ENCODE assay signal across 8 cellular contexts in genomic region chr6:3258720-3259490, GRCh38. TPM values are rescaled to one million over a fixed set of nuclear protein-coding genes. Genes with fewer than 3 reads are reported as not detected.
A peak's percentile ranks its signal among the peaks of the same experiment; 100 is the strongest.
DNase-seq lines count a peak whose midpoint lies in the region; ATAC-seq and TF ChIP-seq lines count a peak whose summit lies in the region.

Gene PSMG4, plus strand, starts transcription at chr6:3258947. Its CDS starts 76 bp downstream, at chr6:3259023.

- in situ Hi-C loops in GM18951 (cut with MboI; ENCODE audit: low sequenced_read_pairs, unreplicated experiment), result loop anchor here (10.0 kb wide), 1 partner anchor 134 kb away; no protein-coding TSS in a partner anchor

- DNase-seq in AG08395 (ENCODE audit: low spot score), result peak; percentile 99
- peak; percentile 78 for DNase-seq in NCI-H226
- DNase-seq in activated B cell treated with CpG ODN at 0.5 μM for 24 hours, result peak; percentile 96
- peak; percentile 87 to 92 for DNase-seq in cardiac fibroblast (ENCODE audit: low read depth in 2 of 2)
- DNase-seq in inferior parietal cortex (ENCODE audit: extremely low spot score), result peak; percentile 83
- peak; percentile 52 for DNase-seq in smooth muscle cell of the brain vasculature (ENCODE audit: low read depth, low spot score)

- peaks cover 5% of the 10 kb centered on the region for H3K9me3 Mint-ChIP-seq in activated B cell treated with CpG ODN at 0.5 μM for 24 hours

- TF ChIP-seq CTCF in activated B cell treated with CpG ODN at 0.5 μM for 24 hours (IDR thresholded peaks at IDR 0.05) (no peak), cardiac fibroblast (IDR thresholded peaks at IDR 0.05; ENCODE audit: low read depth, low read length) (no peak)

- peak within 1 kb of the TSS; percentile 84 to 98 for H3K4me3 ChIP-seq in cardiac fibroblast (replicated peaks in 1 of 2; ENCODE audit: low read depth in 2 of 2, low read length in 2 of 2)

- POLR2A ChIA-PET in activated B cell treated with CpG ODN at 0.5 μM for 24 hours (lab: Charles Lee), result interaction anchor here (0.6 to 1.1 kb wide), 7 partner anchors 97 to 367 kb away, joined by 3 to 5 read pairs (median 3); partner anchors contain the start of genes BPHL, NQO2 and TUBB2A

- peaks cover 6% of the 10 kb centered on the region for H3K27me3 Mint-ChIP-seq in activated B cell treated with CpG ODN at 0.5 μM for 24 hours

- ATAC-seq in HG03159 (IDR thresholded peaks at IDR 0.05; ENCODE audit: unreplicated experiment) (peak; percentile 76), activated B cell treated with CpG ODN at 0.5 μM for 24 hours (ENCODE audit: low read depth) (peak; percentile 90)

- TF ChIP-seq POLR2A in GM18951 (IDR thresholded peaks at IDR 0.05; ENCODE audit: extremely low read depth, insufficient read depth, insufficient read length), result peak; percentile 73

- H3K27ac Mint-ChIP-seq in activated B cell treated with CpG ODN at 0.5 μM for 24 hours, result peak within 1 kb of the TSS; percentile 88

- CTCF ChIA-PET in activated B cell treated with CpG ODN at 0.5 μM for 24 hours (lab: Charles Lee), result interaction anchor here (0.9 to 1.1 kb wide), 5 partner anchors 7 to 473 kb away, joined by 3 to 4 read pairs (median 4); partner anchors contain the start of gene TUBB2A

- intact Hi-C loops in activated B cell treated with CpG ODN at 0.5 μM for 24 hours (cut with micrococcal nuclease), result loop anchor here (1.0 to 5.0 kb wide), 7 partner anchors 97 to 878 kb away; partner anchors contain the start of genes BPHL, ECI2, NQO2 and RIPK1

- peaks cover 40% of the 10 kb centered on the region for H3K4me1 Mint-ChIP-seq in activated B cell treated with CpG ODN at 0.5 μM for 24 hours

- H3K36me3 Mint-ChIP-seq in activated B cell treated with CpG ODN at 0.5 μM for 24 hours (ENCODE audit: low read depth), result peaks cover 26% of the 10 kb centered on the region

- H3K4me3 Mint-ChIP-seq in activated B cell treated with CpG ODN at 0.5 μM for 24 hours, result peak within 1 kb of the TSS; percentile 98

RNA-seq across cellular contexts. Expression of gene PSMG4, which starts in this region (rescaled TPM):
- total RNA-seq in activated B cell treated with CpG ODN at 0.5 μM for 24 hours, result 28.7 and 29.9 TPM in 2 replicates

Comparison
In these comparisons a context has a peak if more than half of its experiments do, and no peak if none do; other contexts are left out.
1. Peak in every context shown above with its lines: DNase-seq, ATAC-seq and H3K4me3 ChIP-seq.